Comparison of ENCODE assay signal across 11 cellular contexts in genomic region chr17:56172517-56172982, GRCh38. TPM values are rescaled to one million over a fixed set of nuclear protein-coding genes. Genes with fewer than 3 reads are reported as not detected.
DNase-seq lines count a peak whose midpoint lies in the region; ATAC-seq and TF ChIP-seq lines count a peak whose summit lies in the region.
"Had no signal": no experiment of that assay in that cellular context is flagged by ENCODE, and none has a peak within 500 bp of the region (broad histone marks: within the 10 kb centered on the region; RNA-seq: fewer than 3 reads in every experiment).

No MANE protein-coding gene starts in this region.

- dilution Hi-C loops in IMR-90 (cut with HindIII; ENCODE audit: low sequenced_read_pairs, unreplicated experiment): no loop called here

- no peak overlapping the region for H3K4me2 ChIP-seq in IMR-90 (ENCODE audit: low read depth, low read length)

- H3K14ac ChIP-seq in IMR-90 (replicated peaks; ENCODE audit: low read depth, low read length): peak overlapping the region; percentile 71

- H2BK5ac ChIP-seq in IMR-90 (ENCODE audit: low read depth, low read length, poor library complexity, severe bottlenecking): peak overlapping the region; percentile 61

- H4K8ac ChIP-seq in IMR-90 (ENCODE audit: low read depth in 2 of 2, low read length in 2 of 2): peak overlapping the region; percentile 59 to 97

- H3K18ac ChIP-seq in IMR-90 (ENCODE audit: low read depth, low read length): peak overlapping the region; percentile 76

- 11% methylated on average over 1 of the region's 5 CpGs; no CpG with 5 or more reads in 1 of the 2 experiments for WGBS in IMR-90 (ENCODE audit: extremely low coverage in 2 of 2, insufficient read length in 1 of 2), 2 experiments
- 51 to 74% methylated on average over 5 of the region's 5 CpGs for WGBS in lung, 2 donors
- 50 to 59% methylated on average over 5 of the region's 5 CpGs for WGBS in tibial nerve, 2 donors

- DNase-seq in IMR-90: no peak
- DNase-seq in SJCRH30: peak; percentile 26 to 57
- DNase-seq in lung (ENCODE audit: low spot score): peak; percentile 57
- DNase-seq in tibial nerve (ENCODE audit: low spot score in 2 of 2): no peak
- no peak for DNase-seq in AML-193 (lab: John Stamatoyannopoulos, UW)
- DNase-seq in CD4-positive, alpha-beta memory T cell: no peak
- DNase-seq: brain microvascular endothelial cell, kidney glomerular epithelial cell, posterior cingulate gyrus had no signal

- BruUV-seq in IMR-90 (replicated peaks; lab: Mats Ljungman, UMichigan): no TSS peak

- H3K27me3 Mint-ChIP-seq in CD4-positive, alpha-beta memory T cell: peaks cover 3 to 5% of the 10 kb centered on the region in 2 donors

- POLR2A ChIA-PET in IMR-90 (lab: Charles Lee; ENCODE audit: unreplicated experiment): interaction anchor here (0.5 to 3.4 kb wide), 3 partner anchors 8 to 150 kb away, joined by 3 to 18 read pairs (median 3); no protein-coding TSS in a partner anchor
- POLR2A ChIA-PET in CD4-positive, alpha-beta memory T cell (lab: Charles Lee; ENCODE audit: partially characterized antibody): no interaction called here

- H2BK120ac ChIP-seq in IMR-90 (ENCODE audit: low read depth, low read length): peak overlapping the region; percentile 97

- H4K91ac ChIP-seq in IMR-90 (ENCODE audit: insufficient read depth, low read depth, low read length): peak overlapping the region; percentile 93

- in situ Hi-C loops in IMR-90 (cut with MboI; ENCODE audit: low sequenced_read_pairs): no loop called here

- no peak overlapping the region for H2AK9ac ChIP-seq in IMR-90 (replicated peaks; ENCODE audit: low read depth, low read length, poor library complexity)

- TF ChIP-seq EP300 in tibial nerve (IDR thresholded peaks at IDR 0.05): no peak

- peaks cover 0 to 2% (median 0%) of the 10 kb centered on the region in 8 donors for H3K9me3 Mint-ChIP-seq in CD4-positive, alpha-beta memory T cell

- H3K4me1 ChIP-seq in IMR-90 (ENCODE audit: control insufficient read depth, insufficient read depth, low read length) (peaks cover 33% of the 10 kb centered on the region), SJCRH30 (no peaks in the 10 kb centered on the region; the same call in 1 of the 2 replicates), lung (ENCODE audit: control insufficient read depth in 2 of 2, insufficient read depth in 2 of 2, low read length in 2 of 2) (peaks cover 0 to 5% of the 10 kb centered on the region in 2 donors), tibial nerve (peaks cover 0 to 20% (median 0%) of the 10 kb centered on the region in 4 donors)
- no peaks in the 10 kb centered on the region for H3K4me1 ChIP-seq in CD4-positive, alpha-beta memory T cell (ENCODE audit: insufficient read depth, low read length)

- TF ChIP-seq CTCF in 22Rv1 (IDR thresholded peaks at IDR 0.05) (no peak), IMR-90 (conservative IDR thresholded peaks at IDR 0.05; ENCODE audit: low read depth, low read length) (no peak), lung (IDR thresholded peaks at IDR 0.05; ENCODE audit: control extremely low read depth, extremely low read depth) (no peak), tibial nerve (IDR thresholded peaks at IDR 0.05) (no peak)

- no peak overlapping the region for H3K4me3 Mint-ChIP-seq in CD4-positive, alpha-beta memory T cell

- intact Hi-C loops in IMR-90 (cut with micrococcal nuclease): no loop called here
- intact Hi-C loops in CD4-positive, alpha-beta memory T cell (cut with micrococcal nuclease): no loop called here

- ATAC-seq in IMR-90 (ENCODE audit: low read depth) (peak; percentile 36), lung (ENCODE audit: insufficient read depth, low FRiP score) (peak; percentile 53), HG03439 (IDR thresholded peaks at IDR 0.05; ENCODE audit: unreplicated experiment) (no peak)

- H3K27me3 ChIP-seq in IMR-90 (ENCODE audit: control insufficient read depth, insufficient read depth, low read length) (no peaks in the 10 kb centered on the region), SJCRH30 (no peaks in the 10 kb centered on the region), lung (ENCODE audit: control insufficient read depth, insufficient read depth) (no peaks in the 10 kb centered on the region), tibial nerve (no peaks in the 10 kb centered on the region)
- no peaks in the 10 kb centered on the region for H3K27me3 ChIP-seq in CD4-positive, alpha-beta memory T cell (ENCODE audit: insufficient read depth, low read length)
- H3K27me3 ChIP-seq: brain microvascular endothelial cell had no signal

- no peaks in the 10 kb centered on the region; a peak in 1 of 4 replicates for H3K79me1 ChIP-seq in IMR-90 (ENCODE audit: low read depth in 1 of 2, low read length in 2 of 2)

- H3K9ac ChIP-seq in IMR-90 (ENCODE audit: low read depth, low read length): no peak overlapping the region

- H3K4ac ChIP-seq in IMR-90 (ENCODE audit: low read depth, low read length): peak overlapping the region; percentile 96

- peak overlapping the region; percentile 57 for H4K5ac ChIP-seq in IMR-90 (ENCODE audit: low read depth, low read length)

- TF ChIP-seq POLR2A in IMR-90 (IDR thresholded peaks at IDR 0.05; ENCODE audit: low read depth, low read length) (no peak), tibial nerve (IDR thresholded peaks at IDR 0.05) (no peak)

- peaks cover 0 to 3% (median 0%) of the 10 kb centered on the region in 4 donors for H3K4me1 Mint-ChIP-seq in CD4-positive, alpha-beta memory T cell

- H3K4me3 ChIP-seq in IMR-90 (ENCODE audit: insufficient read depth, low read depth, low read length) (no peak overlapping the region), SJCRH30 (no peak overlapping the region), lung (no peak overlapping the region), tibial nerve (no peak overlapping the region)
- H3K4me3 ChIP-seq in CD4-positive, alpha-beta memory T cell (ENCODE audit: low read length in 2 of 2): no peak overlapping the region

- H3K27ac Mint-ChIP-seq in CD4-positive, alpha-beta memory T cell: no peak overlapping the region

- H3K9me1 ChIP-seq in IMR-90 (ENCODE audit: insufficient read depth, low read length): peaks cover 17% of the 10 kb centered on the region

- peak overlapping the region; percentile 62 for H3K56ac ChIP-seq in IMR-90 (ENCODE audit: extremely low read depth, insufficient read depth, low read length)

- H2AFZ ChIP-seq in IMR-90 (replicated peaks; ENCODE audit: low read length, poor library complexity): peak overlapping the region; percentile 60

- no peak overlapping the region for H3K23ac ChIP-seq in IMR-90 (ENCODE audit: low read depth, low read length)

- TF ChIP-seq RAD21 in IMR-90 (IDR thresholded peaks at IDR 0.05; ENCODE audit: low read length): no peak

- H3K27ac ChIP-seq in 22Rv1 (peak overlapping the region; percentile 63), IMR-90 (ENCODE audit: insufficient read depth, low read length) (peak overlapping the region; percentile 30), SJCRH30 (no peak overlapping the region), lung (ENCODE audit: low read depth in 1 of 2, low read length in 1 of 2) (no peak overlapping the region), tibial nerve (no peak overlapping the region)
- H3K27ac ChIP-seq in CD4-positive, alpha-beta memory T cell (ENCODE audit: low read depth, low read length): no peak overlapping the region
- H3K27ac ChIP-seq: brain microvascular endothelial cell had no signal

- no peaks in the 10 kb centered on the region for H3K36me3 ChIP-seq in IMR-90 (ENCODE audit: control insufficient read depth, insufficient read depth, low read length)
- no peaks in the 10 kb centered on the region for H3K36me3 ChIP-seq in SJCRH30
- no peaks in the 10 kb centered on the region for H3K36me3 ChIP-seq in lung (ENCODE audit: control insufficient read depth in 2 of 2, insufficient read depth in 2 of 2, low read length in 2 of 2)
- H3K36me3 ChIP-seq in tibial nerve: no peaks in the 10 kb centered on the region
- no peaks in the 10 kb centered on the region for H3K36me3 ChIP-seq in CD4-positive, alpha-beta memory T cell (ENCODE audit: insufficient read depth, low read length)
- H3K36me3 ChIP-seq: brain microvascular endothelial cell had no signal

- H2BK15ac ChIP-seq in IMR-90 (ENCODE audit: low read depth, low read length): peak overlapping the region; percentile 95; the same call in 2 of the 3 replicates

- peak overlapping the region; percentile 71 for H2AK5ac ChIP-seq in IMR-90 (ENCODE audit: low read depth, low read length)

- no peaks in the 10 kb centered on the region for H4K20me1 ChIP-seq in IMR-90 (ENCODE audit: insufficient read depth, low read length)

- CTCF ChIA-PET in IMR-90 (lab: Yijun Ruan, JAX): interaction anchor here (0.9 to 1.2 kb wide), 3 partner anchors 23 to 147 kb away, joined by 3 to 4 read pairs (median 3); no protein-coding TSS in a partner anchor
- CTCF ChIA-PET in CD4-positive, alpha-beta memory T cell (lab: Charles Lee; ENCODE audit: partially characterized antibody): no interaction called here

- no peaks in the 10 kb centered on the region for H3K36me3 Mint-ChIP-seq in CD4-positive, alpha-beta memory T cell

- H2BK20ac ChIP-seq in IMR-90 (ENCODE audit: low read depth, low read length): peak overlapping the region; percentile 94

- H3K9me3 ChIP-seq in IMR-90 (ENCODE audit: control insufficient read depth, insufficient read depth, low read length): no peaks in the 10 kb centered on the region
- H3K9me3 ChIP-seq in SJCRH30 (replicated peaks): no peaks in the 10 kb centered on the region
- no peaks in the 10 kb centered on the region for H3K9me3 ChIP-seq in lung (ENCODE audit: control insufficient read depth in 2 of 2, insufficient read depth in 1 of 2, low read length in 1 of 2)
- no peaks in the 10 kb centered on the region for H3K9me3 ChIP-seq in tibial nerve
- no peaks in the 10 kb centered on the region for H3K9me3 ChIP-seq in CD4-positive, alpha-beta memory T cell (ENCODE audit: control insufficient read depth in 1 of 2, low read length in 2 of 2)

TF ChIP-seq in IMR-90, 13 proteins besides CTCF, POLR2A, EP300 and RAD21 (continues in another document):
- TF ChIP-seq MAFK (IDR thresholded peaks at IDR 0.05; ENCODE audit: low read depth, low read length) (no peak), USF2 (IDR thresholded peaks at IDR 0.05; ENCODE audit: low read depth, low read length) (no peak)

RNA-seq across cellular contexts. Expression of gene ANKFN1, which starts 19.3 kb away (rescaled TPM):
- total RNA-seq in IMR-90 (2012; rRNA removed) (under 0.01 TPM in 1 of 2 replicates, not detected in the other), lung (1 to 10 TPM; 6.2 to 8.5 TPM), tibial nerve (1 to 10 TPM in 2 of 4 donors, under 1 TPM in 1, not detected in 1; 0.63 to 6.5 (median 2.1) TPM)
- polyA plus RNA-seq in IMR-90 (2012; rRNA removed) (not detected in 2 replicates), lung (under 1 TPM; 0.39 to 0.70 TPM)
- polyA plus RNA-seq in IMR-90 (2012; cell fraction: cytosol; rRNA removed): 0.01 and 0.04 TPM in 2 replicates
- 0.05 TPM in 1 of 2 replicates, not detected in the other for polyA plus RNA-seq in IMR-90 (2012; cell fraction: nucleus; rRNA removed; ENCODE audit: low replicate concordance)
- total RNA-seq in SJCRH30 (2014; rRNA removed; shearing (Covaris generic)): 0.53 and 1.0 TPM in 2 replicates
- not detected for total RNA-seq in CD4-positive, alpha-beta memory T cell
- not detected for polyA plus RNA-seq in CD4-positive, alpha-beta memory T cell

Comparison
In these comparisons a context has a peak if more than half of its experiments do, and no peak if none do; other contexts are left out.
1. H3K27ac ChIP-seq: peak in 22Rv1 (single experiment) and IMR-90 (single experiment); none in SJCRH30 (single experiment), lung (0 of 2), tibial nerve (0 of 4) and CD4-positive, alpha-beta memory T cell (single experiment).
2. DNase-seq: peak in SJCRH30 (2 of 2) and lung (single experiment); none in IMR-90 (single experiment), tibial nerve (0 of 2), AML-193 (0 of 2) and CD4-positive, alpha-beta memory T cell (0 of 5).